9 cellular contexts compared by ENCODE assay signal in the genomic region with DNA sequence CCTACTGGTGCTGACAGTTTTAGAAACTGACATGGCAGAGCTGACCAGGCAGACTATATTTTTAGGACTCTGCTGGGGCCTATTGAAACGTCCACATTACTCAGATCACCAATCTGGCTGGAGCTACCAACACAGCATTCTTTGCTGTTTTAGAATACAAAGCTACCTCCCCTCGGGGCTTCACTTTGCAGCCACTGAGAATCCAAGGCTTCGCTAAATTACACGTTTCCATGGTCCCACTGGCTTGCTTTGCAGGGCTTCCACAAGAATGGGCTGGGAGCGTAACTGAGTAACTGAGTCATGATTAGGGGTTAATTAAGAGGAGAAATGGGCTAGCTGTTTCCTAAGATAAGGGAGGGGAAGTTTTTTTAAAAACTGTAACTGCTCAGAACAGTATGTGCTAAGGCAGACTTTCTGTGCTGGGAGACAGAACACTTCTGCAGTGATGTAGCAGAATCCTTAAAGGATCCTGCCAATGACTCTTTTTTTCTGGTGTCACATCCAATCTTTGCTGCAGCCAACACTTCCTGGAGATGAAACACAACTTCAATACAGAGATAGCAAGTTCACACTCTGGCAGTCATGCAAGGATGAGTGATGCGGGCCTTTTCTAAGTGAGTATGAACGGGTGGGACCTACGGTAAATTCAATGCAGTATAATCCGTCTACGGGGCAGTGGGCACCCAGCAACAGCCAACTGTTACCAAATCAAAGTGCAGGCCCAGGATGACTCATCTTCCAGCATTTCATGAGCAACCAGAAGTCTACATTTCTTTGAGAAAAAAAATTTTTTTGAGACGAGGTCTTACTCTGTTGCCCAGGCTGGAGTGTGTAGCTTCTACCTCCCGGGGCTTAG. TPM values are rescaled to one million over a fixed set of nuclear protein-coding genes. Genes with fewer than 3 reads are reported as not detected.
DNase-seq lines count a peak whose midpoint lies in the region; ATAC-seq and TF ChIP-seq lines count a peak whose summit lies in the region.
"Had no signal": no experiment of that assay in that cellular context is flagged by ENCODE, and none has a peak within 500 bp of the region (broad histone marks: within the 10 kb centered on the region; RNA-seq: fewer than 3 reads in every experiment).

No MANE protein-coding gene starts in this region.

- no peak overlapping the region for H2AFZ ChIP-seq in Karpas-422 (ENCODE audit: low read length)
- H2AFZ ChIP-seq: parathyroid adenoma had no signal

- peaks cover 0 to 1% (median 0%) of the 10 kb centered on the region in 11 donors for H3K9me3 Mint-ChIP-seq in naive thymus-derived CD4-positive, alpha-beta T cell
- H3K9me3 Mint-ChIP-seq in CD8-positive, alpha-beta memory T cell = no peaks in the 10 kb centered on the region

- peaks cover 7 to 20% (median 14%) of the 10 kb centered on the region in 7 donors for H3K4me1 Mint-ChIP-seq in naive thymus-derived CD4-positive, alpha-beta T cell
- peaks cover 5 to 7% (median 5%) of the 10 kb centered on the region in 3 donors for H3K4me1 Mint-ChIP-seq in CD8-positive, alpha-beta memory T cell

- DNase-seq in AG20443 (ENCODE audit: low spot score) = peak; percentile 90
- DNase-seq in Karpas-422 = peak; percentile 47
- DNase-seq in dorsolateral prefrontal cortex = peak in 4 of 10 donors; percentile 12 to 44 (median 36)
- DNase-seq in naive thymus-derived CD4-positive, alpha-beta T cell = no peak
- DNase-seq in NCI-H1417 treated with DMSO at 0.1 percent for 48 hours (lab: John Stamatoyannopoulos, UW) = no peak
- no peak for DNase-seq in CD8-positive, alpha-beta memory T cell
- DNase-seq in activated CD4-positive, alpha-beta T cell treated with anti-CD3 and anti-CD28 coated beads for 48 hours = no peak
- DNase-seq in D341Med (ENCODE audit: low spot score) = no peak

- peaks cover 9% of the 10 kb centered on the region for H3K4me1 ChIP-seq in Karpas-422 (ENCODE audit: low read length)
- no peaks in the 10 kb centered on the region for H3K4me1 ChIP-seq in naive thymus-derived CD4-positive, alpha-beta T cell (ENCODE audit: control insufficient read depth in 2 of 2, insufficient read depth in 2 of 2, low read length in 2 of 2)
- no peaks in the 10 kb centered on the region for H3K4me1 ChIP-seq in CD8-positive, alpha-beta memory T cell (ENCODE audit: insufficient read depth, low read length)
- H3K4me1 ChIP-seq: parathyroid adenoma had no signal

- H3K9me3 ChIP-seq in Karpas-422 (ENCODE audit: low read length) = no peaks in the 10 kb centered on the region
- H3K9me3 ChIP-seq in naive thymus-derived CD4-positive, alpha-beta T cell (ENCODE audit: control insufficient read depth in 2 of 3, low read length in 3 of 3) = no peaks in the 10 kb centered on the region
- no peaks in the 10 kb centered on the region for H3K9me3 ChIP-seq in CD8-positive, alpha-beta memory T cell (ENCODE audit: low read length)

- no peak overlapping the region for H3K9ac ChIP-seq in Karpas-422 (ENCODE audit: low read length)
- H3K9ac ChIP-seq: parathyroid adenoma had no signal

- ATAC-seq in naive thymus-derived CD4-positive, alpha-beta T cell = peak; percentile 67

- intact Hi-C loops in dorsolateral prefrontal cortex (cut with DNase I) = no loop called here
- intact Hi-C loops in naive thymus-derived CD4-positive, alpha-beta T cell (cut with micrococcal nuclease) = no loop called here

- no peak overlapping the region for H3K27ac ChIP-seq in Karpas-422 (ENCODE audit: low read length)
- peak overlapping the region in 57 of 59 donors; percentile 20 to 93 (median 77) for H3K27ac ChIP-seq in dorsolateral prefrontal cortex
- no peak overlapping the region for H3K27ac ChIP-seq in naive thymus-derived CD4-positive, alpha-beta T cell (ENCODE audit: low read depth, low read length)
- no peak overlapping the region for H3K27ac ChIP-seq in CD8-positive, alpha-beta memory T cell (ENCODE audit: low read depth, low read length)
- H3K27ac ChIP-seq: parathyroid adenoma had no signal

- no peaks in the 10 kb centered on the region for H3K27me3 Mint-ChIP-seq in naive thymus-derived CD4-positive, alpha-beta T cell
- no peaks in the 10 kb centered on the region for H3K27me3 Mint-ChIP-seq in CD8-positive, alpha-beta memory T cell

- peaks cover 5 to 36% (median 6%) of the 10 kb centered on the region in 5 donors for H3K36me3 Mint-ChIP-seq in naive thymus-derived CD4-positive, alpha-beta T cell
- peaks cover 3 to 36% (median 13%) of the 10 kb centered on the region in 3 donors for H3K36me3 Mint-ChIP-seq in CD8-positive, alpha-beta memory T cell

- H3K4me2 ChIP-seq in Karpas-422 (ENCODE audit: low read depth, low read length, poor library complexity, severe bottlenecking) = peak overlapping the region; percentile 11

- H3K4me3 ChIP-seq in Karpas-422 (ENCODE audit: low read length) (no peak overlapping the region), dorsolateral prefrontal cortex (no peak overlapping the region)
- no peak overlapping the region for H3K4me3 ChIP-seq in naive thymus-derived CD4-positive, alpha-beta T cell (ENCODE audit: low read length)
- H3K4me3 ChIP-seq in CD8-positive, alpha-beta memory T cell (ENCODE audit: low read length) = no peak overlapping the region

- no peaks in the 10 kb centered on the region for H4K20me1 ChIP-seq in Karpas-422 (ENCODE audit: insufficient read depth, low read depth, low read length)

- no peaks in the 10 kb centered on the region for H3K9me2 ChIP-seq in Karpas-422 (replicated peaks; ENCODE audit: insufficient read depth, low read length)

- no peaks in the 10 kb centered on the region for H3K36me3 ChIP-seq in Karpas-422 (ENCODE audit: insufficient read depth, low read length)
- peaks cover 0 to 28% (median 0%) of the 10 kb centered on the region in 3 experiments for H3K36me3 ChIP-seq in naive thymus-derived CD4-positive, alpha-beta T cell (ENCODE audit: control insufficient read depth in 2 of 3, insufficient read depth in 3 of 3, low read length in 3 of 3)
- no peaks in the 10 kb centered on the region for H3K36me3 ChIP-seq in CD8-positive, alpha-beta memory T cell (ENCODE audit: insufficient read depth, low read length)

- H3K4me3 Mint-ChIP-seq in naive thymus-derived CD4-positive, alpha-beta T cell = no peak overlapping the region
- H3K4me3 Mint-ChIP-seq in CD8-positive, alpha-beta memory T cell = no peak overlapping the region

- H3K27me3 ChIP-seq in Karpas-422 (ENCODE audit: low read length) (no peaks in the 10 kb centered on the region), dorsolateral prefrontal cortex (no peaks in the 10 kb centered on the region)
- no peaks in the 10 kb centered on the region for H3K27me3 ChIP-seq in naive thymus-derived CD4-positive, alpha-beta T cell (ENCODE audit: control insufficient read depth in 2 of 2, insufficient read depth in 2 of 2, low read length in 2 of 2)
- no peaks in the 10 kb centered on the region for H3K27me3 ChIP-seq in CD8-positive, alpha-beta memory T cell (ENCODE audit: insufficient read depth, low read length, poor library complexity, severe bottlenecking)

- CTCF ChIA-PET in naive thymus-derived CD4-positive, alpha-beta T cell (lab: Charles Lee) = no interaction called here
- CTCF ChIA-PET in CD8-positive, alpha-beta memory T cell (lab: Charles Lee) = no interaction called here

- POLR2A ChIA-PET in naive thymus-derived CD4-positive, alpha-beta T cell (lab: Charles Lee) = interaction anchor here (0.6 kb wide), 1 partner anchor 224 kb away, joined by 3 read pairs; no protein-coding TSS in a partner anchor
- POLR2A ChIA-PET in CD8-positive, alpha-beta memory T cell (lab: Charles Lee) = no interaction called here

- H3K27ac Mint-ChIP-seq in naive thymus-derived CD4-positive, alpha-beta T cell = no peak overlapping the region
- peak overlapping the region in 1 of 8 donors; percentile 84 for H3K27ac Mint-ChIP-seq in CD8-positive, alpha-beta memory T cell

- TF ChIP-seq CTCF in dorsolateral prefrontal cortex (IDR thresholded peaks at IDR 0.05 in 54 of 56, conservative IDR thresholded peaks at IDR 0.05 in 2 of 56; ENCODE audit: low read depth in 1 of 56, partially characterized antibody in 56 of 56) = no peak

- H3K79me2 ChIP-seq in Karpas-422 (ENCODE audit: low read length) = no peaks in the 10 kb centered on the region
- H3K79me2 ChIP-seq: parathyroid adenoma had no signal

RNA-seq across cellular contexts. Expression of a gene that starts 21.5 kb away (rescaled TPM):
- 259 and 372 TPM in 2 replicates for total RNA-seq in Karpas-422 (2014; rRNA removed; shearing (Covaris generic); ENCODE audit: low replicate concordance)
- total RNA-seq in dorsolateral prefrontal cortex = 100 to 1,000 TPM; 129 to 361 (median 263) TPM
- total RNA-seq in naive thymus-derived CD4-positive, alpha-beta T cell = 100 to 1,000 TPM in 4 of 5 experiments, 10 to 100 TPM in 1; 95.1 to 128 (median 115) TPM
- 100 to 1,000 TPM; 615 to 715 TPM for polyA plus RNA-seq in naive thymus-derived CD4-positive, alpha-beta T cell
- total RNA-seq in CD8-positive, alpha-beta memory T cell = 100 to 1,000 TPM; 174 to 192 TPM
- polyA plus RNA-seq in CD8-positive, alpha-beta memory T cell = 594 TPM

RNA-seq across cellular contexts. Expression of a gene that starts 56.5 kb away (rescaled TPM):
- total RNA-seq in Karpas-422 (2014; rRNA removed; shearing (Covaris generic); ENCODE audit: low replicate concordance) = 81.3 and 131 TPM in 2 replicates
- 100 to 1,000 TPM in 3 of 120 experiments, 10 to 100 TPM in 117; 53.3 to 106 (median 71.4) TPM for total RNA-seq in dorsolateral prefrontal cortex
- 10 to 100 TPM; 63.7 to 74.7 (median 70.2) TPM for total RNA-seq in naive thymus-derived CD4-positive, alpha-beta T cell
- 100 to 1,000 TPM in 1 of 2 donors, 10 to 100 TPM in 1; 87.3 to 103 TPM for polyA plus RNA-seq in naive thymus-derived CD4-positive, alpha-beta T cell
- total RNA-seq in CD8-positive, alpha-beta memory T cell = 10 to 100 TPM; 82.6 to 84.2 TPM
- 118 TPM for polyA plus RNA-seq in CD8-positive, alpha-beta memory T cell

Comparison
In these comparisons a context has a peak if more than half of its experiments do, and no peak if none do; other contexts are left out.
1. DNase-seq: peak in AG20443 (single experiment) and Karpas-422 (single experiment); none in naive thymus-derived CD4-positive, alpha-beta T cell (0 of 9), NCI-H1417 treated with DMSO at 0.1 percent for 48 hours (single experiment), CD8-positive, alpha-beta memory T cell (0 of 5), activated CD4-positive, alpha-beta T cell treated with anti-CD3 and anti-CD28 coated beads for 48 hours (single experiment) and D341Med (single experiment).
2. H3K27ac ChIP-seq: peak in dorsolateral prefrontal cortex (57 of 59); none in Karpas-422 (single experiment), naive thymus-derived CD4-positive, alpha-beta T cell (single experiment) and CD8-positive, alpha-beta memory T cell (single experiment).